Comparison of ENCODE assay signal across 19 cellular contexts in the genomic region with DNA sequence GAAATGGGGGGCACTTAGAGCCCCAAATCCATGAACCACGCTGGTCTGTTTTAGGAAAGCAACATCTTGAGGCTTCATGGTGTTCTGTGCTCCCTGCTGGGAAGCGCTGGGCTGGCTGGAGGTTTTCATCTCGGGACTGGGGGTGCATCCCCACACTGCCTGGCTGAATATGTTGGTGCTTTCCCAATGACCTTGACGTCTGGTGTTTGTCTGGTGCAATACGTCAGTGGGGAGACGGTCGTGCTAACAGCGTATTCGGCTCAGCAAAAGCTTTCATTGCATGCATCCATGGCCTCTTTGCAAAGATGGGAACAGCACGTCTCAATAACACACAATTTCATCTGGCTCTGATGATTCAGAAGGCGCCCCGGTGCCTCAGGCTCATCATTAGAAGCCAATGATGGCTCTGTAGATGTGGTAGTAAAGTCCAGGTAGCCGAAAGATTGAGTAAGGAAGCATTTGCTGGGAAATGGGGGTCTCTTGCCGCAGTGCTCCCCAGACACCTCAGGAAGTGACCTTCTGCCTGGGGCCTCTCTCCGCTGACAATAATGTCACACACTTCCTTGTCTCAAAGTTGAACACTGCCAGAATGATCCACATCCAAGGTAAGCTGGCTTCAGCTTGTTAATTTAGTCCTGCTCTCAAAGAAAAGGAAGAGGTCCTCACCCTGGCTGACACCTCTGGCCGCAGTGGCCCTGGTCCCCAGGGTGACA.
A peak's percentile ranks its signal among the peaks of the same experiment; 100 is the strongest.
DNase-seq lines count a peak whose midpoint lies in the region; ATAC-seq and TF ChIP-seq lines count a peak whose summit lies in the region.
"Had no signal": no experiment of that assay in that cellular context is flagged by ENCODE, and none has a peak within 500 bp of the region (broad histone marks: within the 10 kb centered on the region; RNA-seq: fewer than 3 reads in every experiment).

No MANE protein-coding gene starts in this region.

- no peak for TF ChIP-seq CTCF in right atrium auricular region (IDR thresholded peaks at IDR 0.05)
- TF ChIP-seq CTCF in testis (IDR thresholded peaks at IDR 0.05), result no peak

- no peaks in the 10 kb centered on the region for H3K9me3 ChIP-seq in right atrium auricular region
- no peaks in the 10 kb centered on the region for H3K9me3 ChIP-seq in testis
- H3K9me3 ChIP-seq: Caco-2 had no signal

- no peak for TF ChIP-seq POLR2A in testis (IDR thresholded peaks at IDR 0.05)

- DNase-seq in right atrium auricular region (ENCODE audit: low spot score) (peak; percentile 28), left ventricle myocardium superior (no peak), amniotic epithelial cell (ENCODE audit: low read depth) (peak; percentile 39), mucosa of gallbladder (ENCODE audit: low spot score) (peak; percentile 34), superior temporal gyrus (ENCODE audit: extremely low spot score) (no peak), testis (no peak)
- DNase-seq: 8988T; Caco-2; CD4-positive, alpha-beta T cell; GDM1; Karpas-422; NCI-H1048; NCI-H1436 treated with DMSO at 0.1 percent for 48 hours; NCI-H2029; NCI-H345; NCI-H524 treated with DMSO at 0.1 percent for 48 hours; SHP77 had no signal

- H3K27me3 ChIP-seq in right atrium auricular region (no peaks in the 10 kb centered on the region), testis (peaks cover 3% of the 10 kb centered on the region)

- no peak overlapping the region for H3K27ac ChIP-seq in right atrium auricular region
- no peak overlapping the region for H3K27ac ChIP-seq in testis

- H3K4me3 ChIP-seq in right atrium auricular region (no peak overlapping the region), testis (no peak overlapping the region)

- WGBS in testis, 2 donors, result 52 to 61% methylated on average over 10 to 16 of the region's 16 CpGs

- no peak for ATAC-seq in left ventricle myocardium superior
- no peak for ATAC-seq in GM19463 (IDR thresholded peaks at IDR 0.05; ENCODE audit: unreplicated experiment)
- no peak for ATAC-seq in HG03378 (IDR thresholded peaks at IDR 0.05; ENCODE audit: unreplicated experiment)

- intact Hi-C loops in left ventricle myocardium superior (cut with micrococcal nuclease), result no loop called here
- intact Hi-C loops in testis (cut with DNase I; ENCODE audit: low total_unique reads), result loop anchor here (10.0 kb wide), 2 partner anchors 96 to 216 kb away; partner anchors contain the start of gene ING1

- no peaks in the 10 kb centered on the region for H3K36me3 ChIP-seq in right atrium auricular region
- no peaks in the 10 kb centered on the region for H3K36me3 ChIP-seq in testis (ENCODE audit: low read depth, missing control alignments)

- H3K4me1 ChIP-seq in right atrium auricular region (peaks cover 0 to 13% of the 10 kb centered on the region in 2 donors), testis (no peaks in the 10 kb centered on the region)
- H3K4me1 ChIP-seq: Caco-2 had no signal

Comparison
In these comparisons a context has a peak if more than half of its experiments do, and no peak if none do; other contexts are left out.
1. DNase-seq: peak in right atrium auricular region (single experiment), amniotic epithelial cell (single experiment) and mucosa of gallbladder (single experiment); none in left ventricle myocardium superior (single experiment), superior temporal gyrus (single experiment) and testis (single experiment).